9 cellular contexts compared by ENCODE assay signal in the genomic region with DNA sequence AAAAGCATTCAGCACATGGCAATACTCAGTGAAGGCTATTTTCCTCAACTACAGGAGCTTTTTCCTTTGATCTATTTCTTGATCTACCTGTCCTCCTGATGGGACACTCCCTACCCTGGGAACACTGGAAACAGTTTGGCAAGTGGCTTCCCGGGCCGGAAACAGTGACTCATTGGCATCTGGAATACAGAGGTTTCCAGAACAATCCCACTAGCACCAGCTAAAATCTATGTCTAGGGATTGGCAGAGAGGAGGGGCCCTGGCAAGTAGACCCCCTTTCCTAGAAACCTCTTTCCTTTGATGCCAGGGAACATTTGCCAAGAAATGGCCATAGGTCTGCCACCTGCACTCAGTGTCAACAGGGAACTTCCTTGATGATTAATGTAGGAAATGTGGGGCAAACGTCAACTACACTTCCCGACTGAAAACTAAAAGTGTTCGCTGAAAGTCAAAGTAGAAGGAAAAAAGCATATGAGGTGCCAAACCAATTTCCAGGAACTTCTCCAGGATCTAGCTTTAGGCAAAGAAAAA. TPM values are rescaled to one million over a fixed set of nuclear protein-coding genes. Genes with fewer than 3 reads are reported as not detected.
DNase-seq lines count a peak whose midpoint lies in the region; ATAC-seq, FAIRE-seq and TF ChIP-seq lines count a peak whose summit lies in the region.
"Had no signal": no experiment of that assay in that cellular context is flagged by ENCODE, and none has a peak within 500 bp of the region (broad histone marks: within the 10 kb centered on the region; RNA-seq: fewer than 3 reads in every experiment).

No MANE protein-coding gene starts in this region.

- H3K27me3 ChIP-seq in MG63 (no peaks in the 10 kb centered on the region), pancreas (no peaks in the 10 kb centered on the region)

- FAIRE-seq in pancreas (lab: Jason Lieb, UNC), result no peak

- H3K9me3 ChIP-seq in MG63, result no peaks in the 10 kb centered on the region
- H3K9me3 ChIP-seq in pancreas, result no peaks in the 10 kb centered on the region

- intact Hi-C loops in pancreas (cut with DNase I), result no loop called here

- DNase-seq in AG09309 (ENCODE audit: low read depth) (no peak), MG63 (peak; percentile 49), epithelial cell of esophagus (ENCODE audit: low read depth) (peak; percentile 78), pancreas (peak in 1 of 6 donors; percentile 50), NCI-H446 (lab: John Stamatoyannopoulos, UW) (no peak), NCI-H2196 (lab: John Stamatoyannopoulos, UW; ENCODE audit: unreplicated experiment) (no peak)
- DNase-seq: activated CD8-positive, alpha-beta memory T cell treated with anti-CD3 and anti-CD28 coated beads, Interleukin-2, amount 50 U/mL, for 48 hours had no signal

- 51 to 57% methylated on average over 5 of the region's 5 CpGs for WGBS in pancreas, 2 donors

- no peaks in the 10 kb centered on the region for H3K36me3 ChIP-seq in MG63
- H3K36me3 ChIP-seq in pancreas, result no peaks in the 10 kb centered on the region

- H3K4me3 ChIP-seq in AG09309 (ENCODE audit: control insufficient read depth, low read depth, low read length) (peak overlapping the region; percentile 98), MG63 (peak overlapping the region; percentile 50), epithelial cell of esophagus (ENCODE audit: low read length) (peak overlapping the region; percentile 76), pancreas (no peak overlapping the region)

- peak in 3 of 4 donors; percentile 28 to 36 (median 31) for ATAC-seq in pancreas
- no peak for ATAC-seq in HG03280 (IDR thresholded peaks at IDR 0.05; ENCODE audit: unreplicated experiment)
- ATAC-seq in GM19452 (IDR thresholded peaks at IDR 0.05; ENCODE audit: unreplicated experiment), result no peak

- H3K27ac ChIP-seq in pancreas, result peak overlapping the region in 2 of 4 donors; percentile 15 to 60

- peaks cover 0 to 9% (median 0%) of the 10 kb centered on the region in 3 donors for H3K4me1 ChIP-seq in pancreas

- TF ChIP-seq CTCF in AG09309 (IDR thresholded peaks at IDR 0.05; ENCODE audit: control insufficient read depth, insufficient read depth, low read depth, low read length, missing control alignments) (no peak), epithelial cell of esophagus (IDR thresholded peaks at IDR 0.05; ENCODE audit: insufficient read depth, low read depth, low read length, missing control alignments) (no peak), pancreas (IDR thresholded peaks at IDR 0.05) (no peak)

RNA-seq across cellular contexts. Expression of gene FBXW10B, which starts 30.4 kb away (rescaled TPM):
- 0.59 TPM in 1 of 2 replicates, not detected in the other for total RNA-seq in MG63 (2014; rRNA removed; shearing (Covaris generic); ENCODE audit: low replicate concordance)
- total RNA-seq in pancreas, result under 1 TPM in 5 of 6 donors, not detected in 1; 0.14 to 0.61 (median 0.28) TPM
- 1 to 10 TPM in 1 of 2 donors, under 1 TPM in 1; 0.53 to 1.4 TPM for polyA plus RNA-seq in pancreas

RNA-seq across cellular contexts. Expression of gene TRIM16, which starts 34.2 kb away (rescaled TPM):
- total RNA-seq in MG63 (2014; rRNA removed; shearing (Covaris generic); ENCODE audit: low replicate concordance), result 13.3 and 32.4 TPM in 2 replicates
- total RNA-seq in pancreas, result 10 to 100 TPM in 1 of 6 donors, 1 to 10 TPM in 5; 4.3 to 10.2 (median 6.2) TPM
- 1 to 10 TPM; 3.1 TPM for polyA plus RNA-seq in pancreas

RNA-seq across cellular contexts. Expression of gene ZNF286A, which starts 49.6 kb away (rescaled TPM):
- 7.2 and 10.4 TPM in 2 replicates for total RNA-seq in MG63 (2014; rRNA removed; shearing (Covaris generic); ENCODE audit: low replicate concordance)
- 10 to 100 TPM in 1 of 6 donors, 1 to 10 TPM in 5; 3.0 to 11.1 (median 5.6) TPM for total RNA-seq in pancreas
- 1 to 10 TPM; 3.5 to 5.3 TPM for polyA plus RNA-seq in pancreas

Comparison
In these comparisons a context has a peak if more than half of its experiments do, and no peak if none do; other contexts are left out.
1. DNase-seq: peak in MG63 (single experiment) and epithelial cell of esophagus (single experiment); none in AG09309 (single experiment), NCI-H446 (0 of 2) and NCI-H2196 (single experiment).
2. H3K4me3 ChIP-seq: peak in AG09309 (single experiment), MG63 (single experiment) and epithelial cell of esophagus (single experiment); none in pancreas (0 of 4).
3. ATAC-seq: peak in pancreas (3 of 4); none in HG03280 (single experiment) and GM19452 (single experiment).